In the genomic region with DNA sequence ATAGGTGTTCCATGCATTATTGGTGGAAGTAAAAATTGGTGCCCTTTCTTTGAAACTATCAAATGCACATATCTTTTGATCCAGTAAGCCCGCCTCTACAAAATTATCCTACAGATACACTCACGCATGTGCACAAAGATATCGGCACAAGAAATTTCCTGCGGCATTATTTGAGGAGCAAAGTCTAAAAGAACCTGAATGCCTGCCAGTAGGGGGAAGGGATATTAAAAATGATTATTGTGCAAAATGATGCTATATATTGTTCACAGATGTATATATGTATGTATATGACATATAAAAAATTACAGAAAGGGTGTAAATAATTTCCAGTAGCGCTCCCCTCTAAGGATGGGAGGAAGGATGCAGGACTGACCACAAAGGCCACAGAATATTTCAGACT, we compare ENCODE assay signal across 1 cellular context.
TF ChIP-seq lines count a peak whose summit lies in the region.

No MANE protein-coding gene starts in this region.

TF ChIP-seq in HepG2, 621 proteins besides CTCF, POLR2A, EP300 and RAD21 (continued from another document):
- no peak for TF ChIP-seq TFDP2 (CRISPR knock-in tag; IDR thresholded peaks at IDR 0.05)
- no peak for TF ChIP-seq ZNF205 (CRISPR knock-in tag; IDR thresholded peaks at IDR 0.05)
- no peak for TF ChIP-seq NFE2 (CRISPR knock-in tag; IDR thresholded peaks at IDR 0.05)
- no peak for TF ChIP-seq PHF21A (CRISPR knock-in tag; IDR thresholded peaks at IDR 0.05)
- TF ChIP-seq KDM4B (CRISPR knock-in tag; IDR thresholded peaks at IDR 0.05): no peak
- no peak for TF ChIP-seq KDM5A (IDR thresholded peaks at IDR 0.05; ENCODE audit: borderline replicate concordance, low read length)
